Comparison of ENCODE assay signal across 14 cellular contexts in genomic region chr1:22860414-22860800, GRCh38.
DNase-seq lines count a peak whose midpoint lies in the region; ATAC-seq and TF ChIP-seq lines count a peak whose summit lies in the region.
"Had no signal": no experiment of that assay in that cellular context is flagged by ENCODE, and none has a peak within 500 bp of the region (broad histone marks: within the 10 kb centered on the region; RNA-seq: fewer than 3 reads in every experiment).

No MANE protein-coding gene starts in this region.

- intact Hi-C loops in adrenal gland (cut with DNase I) = no loop called here
- intact Hi-C loops in left cardiac atrium (cut with DNase I) = no loop called here

- no peaks in the 10 kb centered on the region for H3K4me1 Mint-ChIP-seq in nephron progenitor cell
- H3K4me1 Mint-ChIP-seq: CD14-positive monocyte had no signal

- H3K27ac Mint-ChIP-seq in nephron progenitor cell = peak overlapping the region; percentile 44
- H3K27ac Mint-ChIP-seq: CD8-positive, alpha-beta T cell had no signal

- H3K27me3 Mint-ChIP-seq in nephron progenitor cell (ENCODE audit: low read depth, poor library complexity) = peaks cover 21% of the 10 kb centered on the region

- no peak for ATAC-seq in left cardiac atrium
- ATAC-seq: CD8-positive, alpha-beta T cell; HCT116 had no signal

- no peaks in the 10 kb centered on the region; the same call in 1 of the 2 replicates for H3K36me3 ChIP-seq in WERI-Rb-1
- H3K36me3 ChIP-seq in adrenal gland (replicated peaks in 1 of 2) = no peaks in the 10 kb centered on the region

- H3K9me3 ChIP-seq in WERI-Rb-1 (ENCODE audit: severe bottlenecking) (no peaks in the 10 kb centered on the region), adrenal gland (replicated peaks in 1 of 3) (no peaks in the 10 kb centered on the region)

- no peak for TF ChIP-seq POLR2A in adrenal gland (IDR thresholded peaks at IDR 0.05)

- H3K27me3 ChIP-seq in WERI-Rb-1 (ENCODE audit: insufficient read depth, low read depth, severe bottlenecking) (no peaks in the 10 kb centered on the region), adrenal gland (no peaks in the 10 kb centered on the region)

- no peak for TF ChIP-seq CTCF in nephron progenitor cell (IDR thresholded peaks at IDR 0.05)
- no peak for TF ChIP-seq CTCF in WERI-Rb-1 (IDR thresholded peaks at IDR 0.05; ENCODE audit: low read depth, low read length)
- TF ChIP-seq CTCF in adrenal gland (IDR thresholded peaks at IDR 0.05) = no peak

- H3K27ac ChIP-seq in angular gyrus (ENCODE audit: low read depth, low read length) (peak overlapping the region; percentile 1), temporal lobe (ENCODE audit: low read depth, low read length) (peak overlapping the region; percentile 31), WERI-Rb-1 (no peak overlapping the region), adrenal gland (no peak overlapping the region)
- H3K27ac ChIP-seq: 22Rv1, GM23248 had no signal

- H3K4me3 Mint-ChIP-seq in nephron progenitor cell = no peak overlapping the region
- H3K4me3 Mint-ChIP-seq: CD14-positive monocyte; CD8-positive, alpha-beta T cell had no signal

- H3K4me3 ChIP-seq in WERI-Rb-1 (ENCODE audit: low read depth, low read length) = no peak overlapping the region
- no peak overlapping the region for H3K4me3 ChIP-seq in adrenal gland
- H3K4me3 ChIP-seq: GM23248 had no signal

- H3K4me1 ChIP-seq in adrenal gland (replicated peaks in 1 of 2) = peaks cover 0 to 9% of the 10 kb centered on the region in 2 donors

- WGBS in adrenal gland, 4 donors = 89 to 92% (median 91%) methylated on average over 5 to 9 of the region's 9 CpGs

- H3K36me3 Mint-ChIP-seq in nephron progenitor cell (ENCODE audit: low read depth) = peaks cover 12% of the 10 kb centered on the region
- H3K36me3 Mint-ChIP-seq: CD8-positive, alpha-beta T cell had no signal

- H3K9me3 Mint-ChIP-seq in nephron progenitor cell = no peaks in the 10 kb centered on the region
- H3K9me3 Mint-ChIP-seq: CD8-positive, alpha-beta T cell had no signal

- DNase-seq in NCI-H524 (lab: John Stamatoyannopoulos, UW) (peak; percentile 11 to 49), NCI-H524 treated with DMSO at 0.1 percent for 48 hours (lab: John Stamatoyannopoulos, UW) (no peak), nephron progenitor cell (no peak), WERI-Rb-1 (no peak), adrenal gland (no peak), left cardiac atrium (no peak)
- DNase-seq: CD8-positive, alpha-beta T cell; COR-L47; GM23248 had no signal

Comparison
In these comparisons a context has a peak if more than half of its experiments do, and no peak if none do; other contexts are left out.
1. DNase-seq: peak in NCI-H524 (2 of 2); none in NCI-H524 treated with DMSO at 0.1 percent for 48 hours (single experiment), nephron progenitor cell (single experiment), WERI-Rb-1 (single experiment), adrenal gland (0 of 7) and left cardiac atrium (single experiment).
2. H3K27ac ChIP-seq: peak in angular gyrus (single experiment) and temporal lobe (single experiment); none in WERI-Rb-1 (single experiment) and adrenal gland (0 of 5).